ENCODE assay signal across 19 cellular contexts in the genomic region with DNA sequence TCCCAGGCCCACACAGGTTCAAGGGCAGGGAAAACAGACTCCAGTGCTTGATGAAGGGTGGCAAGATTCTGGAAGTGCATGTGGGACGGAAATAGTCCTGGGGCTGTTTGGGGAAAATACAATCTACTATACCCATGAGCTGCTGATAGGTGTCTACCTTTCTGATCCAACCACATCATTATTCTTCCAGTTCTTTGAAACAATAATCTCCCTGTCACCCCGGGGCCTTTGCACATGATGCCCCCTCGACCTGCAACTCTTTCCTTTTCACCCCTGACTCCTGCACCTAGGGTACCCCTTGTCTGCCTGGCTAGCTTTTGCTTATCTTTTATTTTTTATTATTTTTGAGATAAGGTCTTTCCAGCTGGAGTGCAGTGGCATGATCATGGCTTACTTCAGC. TPM values are rescaled to one million over a fixed set of nuclear protein-coding genes. Genes with fewer than 3 reads are reported as not detected.
A peak's percentile ranks its signal among the peaks of the same experiment; 100 is the strongest.
DNase-seq lines count a peak whose midpoint lies in the region; ATAC-seq, FAIRE-seq and TF ChIP-seq lines count a peak whose summit lies in the region.
"Had no signal": no experiment of that assay in that cellular context is flagged by ENCODE, and none has a peak within 500 bp of the region (broad histone marks: within the 10 kb centered on the region; RNA-seq: fewer than 3 reads in every experiment).

No MANE protein-coding gene starts in this region.

- H3K14ac ChIP-seq in trophoblast cell (ENCODE audit: low read length) = no peak overlapping the region

- no peak overlapping the region for H3K4me3 ChIP-seq in BLaER1 treated with 17β-estradiol and CSF1 and Interleukin-3, amounts not matched to agents 10 nM and 100 nM
- no peak overlapping the region for H3K4me3 ChIP-seq in DND-41 (ENCODE audit: low read depth in 1 of 2, low read length in 2 of 2)
- H3K4me3 ChIP-seq in trophoblast cell (ENCODE audit: low read depth, low read length) = no peak overlapping the region

- H2BK120ac ChIP-seq in trophoblast cell (ENCODE audit: insufficient read depth, low read length, poor library complexity) = no peak overlapping the region

- H3K9me3 ChIP-seq in BLaER1 treated with 17β-estradiol and CSF1 and Interleukin-3, amounts not matched to agents 10 nM and 100 nM (replicated peaks in 1 of 11) = peaks cover 0 to 5% (median 0%) of the 10 kb centered on the region in 11 experiments; a peak in 1 of 22 replicates
- H3K9me3 ChIP-seq in DND-41 (ENCODE audit: insufficient read depth, low read length, severe bottlenecking) (no peaks in the 10 kb centered on the region), T-helper 17 cell (ENCODE audit: control insufficient read depth, low read length, poor library complexity, severe bottlenecking) (no peaks in the 10 kb centered on the region), trophoblast cell (ENCODE audit: insufficient read depth, low read depth, low read length) (no peaks in the 10 kb centered on the region)
- H3K9me3 ChIP-seq: BE2C had no signal

- H3K4me1 Mint-ChIP-seq in T-helper 17 cell = peaks cover 42% of the 10 kb centered on the region

- H3K4me1 ChIP-seq in BLaER1 treated with 17β-estradiol and CSF1 and Interleukin-3, amounts not matched to agents 10 nM and 100 nM = peaks cover 42 to 99% (median 93%) of the 10 kb centered on the region in 10 experiments
- H3K4me1 ChIP-seq in DND-41 (ENCODE audit: insufficient read depth, low read length) (peaks cover 100% of the 10 kb centered on the region), trophoblast cell (ENCODE audit: control insufficient read depth in 1 of 2, insufficient read depth in 2 of 2, low read length in 2 of 2) (peaks cover 18 to 26% of the 10 kb centered on the region in 2 experiments)

- peaks cover 92% of the 10 kb centered on the region for H3K79me2 ChIP-seq in DND-41 (ENCODE audit: insufficient read depth, low read length)
- peaks cover 6% of the 10 kb centered on the region for H3K79me2 ChIP-seq in trophoblast cell (ENCODE audit: control insufficient read depth, insufficient read depth, low read length, poor library complexity)

- no peak overlapping the region for H3K4me3 Mint-ChIP-seq in T-helper 17 cell
- H3K4me3 Mint-ChIP-seq: CD14-positive monocyte; CD8-positive, alpha-beta T cell; H9 had no signal

- no CpG with 5 or more reads among the region's 3 CpGs for whole genome bisulfite sequencing in trophoblast cell (ENCODE audit: extremely low coverage, insufficient coverage, insufficient read length)

- peak overlapping the region; percentile 19 for H3K4ac ChIP-seq in trophoblast cell (ENCODE audit: low read depth, low read length)

- no peak overlapping the region for H2AFZ ChIP-seq in DND-41 (ENCODE audit: low read depth, low read length)
- H2AFZ ChIP-seq in trophoblast cell (ENCODE audit: insufficient read depth, low read length, poor library complexity) = no peak overlapping the region

- H2BK12ac ChIP-seq in trophoblast cell (ENCODE audit: low read length) = no peak overlapping the region

- no peak for TF ChIP-seq CTCF in DND-41 (IDR thresholded peaks at IDR 0.05; ENCODE audit: borderline replicate concordance, extremely low read depth, low read length, poor library complexity, severe bottlenecking)

- H3K27ac ChIP-seq in BLaER1 treated with 17β-estradiol and CSF1 and Interleukin-3, amounts not matched to agents 10 nM and 100 nM = peak overlapping the region in 2 of 11 experiments; percentile 84 to 85; a peak in 2 of 22 replicates
- H3K27ac ChIP-seq in DND-41 (ENCODE audit: low read length) (peak overlapping the region; percentile 95), trophoblast cell (ENCODE audit: low read depth, low read length) (no peak overlapping the region)

- no peak overlapping the region for H4K12ac ChIP-seq in trophoblast cell (ENCODE audit: low read depth, low read length)

- no peak overlapping the region for H2AK5ac ChIP-seq in trophoblast cell (ENCODE audit: low read length)

- no peak for FAIRE-seq in urothelium cell line (lab: Jason Lieb, UNC)
- FAIRE-seq: GM12892, GM18507, H1 had no signal

- H3K36me3 Mint-ChIP-seq in T-helper 17 cell (ENCODE audit: low read depth) = peaks cover 2% of the 10 kb centered on the region
- H3K36me3 Mint-ChIP-seq: CD8-positive, alpha-beta T cell had no signal

- H3K79me1 ChIP-seq in trophoblast cell (ENCODE audit: low read length) = peaks cover 2% of the 10 kb centered on the region

- H3K36me3 ChIP-seq in BLaER1 treated with 17β-estradiol and CSF1 and Interleukin-3, amounts not matched to agents 10 nM and 100 nM = peaks cover 0 to 20% (median 0%) of the 10 kb centered on the region in 11 experiments; a peak in 4 of 22 replicates
- peaks cover 21% of the 10 kb centered on the region for H3K36me3 ChIP-seq in DND-41 (ENCODE audit: insufficient read depth, low read length)
- H3K36me3 ChIP-seq in trophoblast cell (ENCODE audit: control insufficient read depth in 1 of 2, insufficient read depth in 2 of 2, low read length in 2 of 2) = no peaks in the 10 kb centered on the region
- H3K36me3 ChIP-seq: BE2C had no signal

- no peak for DNase-seq in DND-41
- DNase-seq in T-helper 17 cell = no peak
- no peak for DNase-seq in trophoblast cell
- DNase-seq in urothelium cell line (ENCODE audit: low spot score) = no peak
- DNase-seq in DMS53 (lab: John Stamatoyannopoulos, UW) = no peak
- DNase-seq in UCSD-AML1 (lab: John Stamatoyannopoulos, UW; ENCODE audit: unreplicated experiment) = no peak
- DNase-seq: BE2C; CD8-positive, alpha-beta T cell; DMS 273 treated with DMSO at 0.1 percent for 48 hours; GDM1; H9; Karpas-422 had no signal

- H3K18ac ChIP-seq in trophoblast cell (ENCODE audit: low read length) = peak overlapping the region; percentile 43

- no peak overlapping the region for H3K23ac ChIP-seq in trophoblast cell (ENCODE audit: low read length)

- H2BK5ac ChIP-seq in trophoblast cell (ENCODE audit: low read depth, low read length, poor library complexity) = no peak overlapping the region

- H3K4me2 ChIP-seq in BLaER1 treated with 17β-estradiol and CSF1 and Interleukin-3, amounts not matched to agents 10 nM and 100 nM = peak overlapping the region in 7 of 11 experiments; percentile 82 to 96 (median 87); a peak in 11 of 22 replicates
- H3K4me2 ChIP-seq in DND-41 (ENCODE audit: insufficient read depth, low read length) = no peak overlapping the region
- no peak overlapping the region for H3K4me2 ChIP-seq in trophoblast cell (ENCODE audit: low read length)

- H3K27me3 ChIP-seq in BLaER1 treated with 17β-estradiol and CSF1 and Interleukin-3, amounts not matched to agents 10 nM and 100 nM = 0 out of 22 replicates have a peak, but pooled peaks cover 0 to 3% (median 0%) of the 10 kb centered on the region in 11 experiments
- H3K27me3 ChIP-seq in DND-41 (ENCODE audit: insufficient read depth, low read length, poor library complexity) (no peaks in the 10 kb centered on the region), trophoblast cell (ENCODE audit: insufficient read depth, low read length) (no peaks in the 10 kb centered on the region)
- H3K27me3 ChIP-seq: BE2C had no signal

- no peak for ATAC-seq in DND-41 (ENCODE audit: insufficient read depth, low read depth)
- no peak for ATAC-seq in T-helper 17 cell
- ATAC-seq in GM18861 (IDR thresholded peaks at IDR 0.05; ENCODE audit: unreplicated experiment) = no peak
- ATAC-seq: CD8-positive, alpha-beta T cell had no signal

- H4K91ac ChIP-seq in trophoblast cell (ENCODE audit: low read depth, low read length) = peak overlapping the region; percentile 53

- H4K8ac ChIP-seq in trophoblast cell (ENCODE audit: low read depth, low read length) = no peak overlapping the region

- no peak overlapping the region for H3K9ac ChIP-seq in BLaER1 treated with 17β-estradiol and CSF1 and Interleukin-3, amounts not matched to agents 10 nM and 100 nM
- H3K9ac ChIP-seq in DND-41 (ENCODE audit: low read depth, low read length) (no peak overlapping the region), trophoblast cell (ENCODE audit: low read length) (no peak overlapping the region)

- H3K27ac Mint-ChIP-seq in T-helper 17 cell = peak overlapping the region; percentile 97
- H3K27ac Mint-ChIP-seq: CD8-positive, alpha-beta T cell; H9 had no signal

- peaks cover 6 to 96% (median 55%) of the 10 kb centered on the region in 11 experiments; a peak in 21 of 22 replicates for H4K20me1 ChIP-seq in BLaER1 treated with 17β-estradiol and CSF1 and Interleukin-3, amounts not matched to agents 10 nM and 100 nM
- H4K20me1 ChIP-seq in DND-41 (ENCODE audit: insufficient read depth, low read length) = no peaks in the 10 kb centered on the region

- H3K27me3 Mint-ChIP-seq in T-helper 17 cell = no peaks in the 10 kb centered on the region

RNA-seq across cellular contexts. Expression of a gene that starts 45.0 kb away (rescaled TPM):
- total RNA-seq in T-helper 17 cell = under 1 TPM in 1 of 2 donors, not detected in 1; 0.62 TPM
- 0.08 and 0.15 TPM in 2 replicates for polyA plus RNA-seq in trophoblast cell (2013)
- total RNA-seq: CD8-positive, alpha-beta T cell; Daoy had no signal

Comparison
In these comparisons a context has a peak if more than half of its experiments do, and no peak if none do; other contexts are left out.
1. H3K4me2 ChIP-seq: peak in BLaER1 treated with 17β-estradiol and CSF1 and Interleukin-3, amounts not matched to agents 10 nM and 100 nM (7 of 11); none in DND-41 (single experiment) and trophoblast cell (single experiment).